24 cellular contexts compared by ENCODE assay signal in genomic region chr4:162239992-162240769, GRCh38.
DNase-seq lines count a peak whose midpoint lies in the region; ATAC-seq, FAIRE-seq and TF ChIP-seq lines count a peak whose summit lies in the region.
"Had no signal": no experiment of that assay in that cellular context is flagged by ENCODE, and none has a peak within 500 bp of the region (broad histone marks: within the 10 kb centered on the region; RNA-seq: fewer than 3 reads in every experiment).

No MANE protein-coding gene starts in this region.

- H3K79me2 ChIP-seq in HepG2 (ENCODE audit: insufficient read depth, low read length): no peaks in the 10 kb centered on the region

- 57% methylated on average over 5 of the region's 5 CpGs for WGBS in HepG2 (ENCODE audit: low lambda C conversion rate)
- 87% methylated on average over 5 of the region's 5 CpGs for WGBS in right lobe of liver (ENCODE audit: insufficient coverage, low coverage, low lambda C conversion rate, missing lambda C conversion rate)
- no CpG with 5 or more reads among the region's 5 CpGs for WGBS in IMR-90 (ENCODE audit: extremely low coverage in 2 of 2, insufficient read length in 1 of 2), 2 experiments

- H3K27ac ChIP-seq in HepG2 (ENCODE audit: extremely low read length, insufficient read depth, low read length): no peak overlapping the region
- no peak overlapping the region for H3K27ac ChIP-seq in right lobe of liver
- no peak overlapping the region for H3K27ac ChIP-seq in IMR-90 (ENCODE audit: insufficient read depth, low read length)
- H3K27ac ChIP-seq: 22Rv1, BLaER1 had no signal

- no TSS peak for BruUV-seq in HepG2 (replicated peaks; lab: Mats Ljungman, UMichigan)
- no TSS peak for BruUV-seq in IMR-90 (replicated peaks; lab: Mats Ljungman, UMichigan)

- TF ChIP-seq CTCF in HepG2 (CRISPR knock-in tag; IDR thresholded peaks at IDR 0.05): no peak
- TF ChIP-seq CTCF in right lobe of liver (IDR thresholded peaks at IDR 0.05): no peak
- TF ChIP-seq CTCF in IMR-90 (conservative IDR thresholded peaks at IDR 0.05; ENCODE audit: low read depth, low read length): no peak

- H3K14ac ChIP-seq in IMR-90 (replicated peaks; ENCODE audit: low read depth, low read length): no peak overlapping the region

- H2AK5ac ChIP-seq in IMR-90 (ENCODE audit: low read depth, low read length): no peak overlapping the region

- no peak for DNase-seq in HepG2 (ENCODE audit: low spot score)
- no peak for DNase-seq in right lobe of liver
- DNase-seq in IMR-90: no peak
- DNase-seq in NCI-H1092 (lab: John Stamatoyannopoulos, UW): no peak
- no peak for DNase-seq in nucleus accumbens (lab: John Stamatoyannopoulos, UW)
- DNase-seq: ACHN; BE2C; C1 segment of cervical spinal cord; CD4-positive, alpha-beta memory T cell; CD4-positive, CD25-positive, alpha-beta regulatory T cell; CD8-positive, alpha-beta memory T cell; COR-L47; DMS 273 treated with DMSO at 0.1 percent for 48 hours; DMS153; DMS53; DMS79; DND-41; EL; GDM1 had no signal

- in situ Hi-C loops in HepG2 (cut with HindIII; ENCODE audit: extremely low pct_ligation_motif_present, low pct_unique_long_range_greater_than_20kb) (no loop called here), IMR-90 (cut with MboI; ENCODE audit: low sequenced_read_pairs) (no loop called here)

- no peak overlapping the region for H2BK120ac ChIP-seq in IMR-90 (ENCODE audit: low read depth, low read length)

- no peak overlapping the region for H3K56ac ChIP-seq in IMR-90 (ENCODE audit: extremely low read depth, insufficient read depth, low read length)

- no peak for FAIRE-seq in HepG2 (lab: Jason Lieb, UNC)
- FAIRE-seq: GM12878, GM12892, GM18507 had no signal

- H3K4me3 ChIP-seq in HepG2 (replicated peaks in 1 of 3; ENCODE audit: insufficient read depth in 1 of 3, low read depth in 2 of 3, low read length in 3 of 3) (no peak overlapping the region), right lobe of liver (no peak overlapping the region), IMR-90 (ENCODE audit: insufficient read depth, low read depth, low read length) (no peak overlapping the region)
- H3K4me3 ChIP-seq: BLaER1, GM12878 had no signal

- no peaks in the 10 kb centered on the region for H3K79me1 ChIP-seq in IMR-90 (ENCODE audit: low read depth in 1 of 2, low read length in 2 of 2)

- H4K8ac ChIP-seq in IMR-90 (ENCODE audit: low read depth in 2 of 2, low read length in 2 of 2): no peak overlapping the region

- no peak overlapping the region for H4K91ac ChIP-seq in IMR-90 (ENCODE audit: insufficient read depth, low read depth, low read length)

- TF ChIP-seq POLR2A in HepG2 (IDR thresholded peaks at IDR 0.05; ENCODE audit: insufficient read depth in 1 of 2, low read depth in 2 of 2, low read length in 2 of 2) (no peak), right lobe of liver (IDR thresholded peaks at IDR 0.05) (no peak), IMR-90 (IDR thresholded peaks at IDR 0.05; ENCODE audit: low read depth, low read length) (no peak)

- intact Hi-C loops in HepG2 (cut with micrococcal nuclease; ENCODE audit: unreplicated experiment): no loop called here
- intact Hi-C loops in right lobe of liver (cut with DNase I): no loop called here
- intact Hi-C loops in IMR-90 (cut with micrococcal nuclease): no loop called here

- H4K20me1 ChIP-seq in HepG2 (ENCODE audit: insufficient read depth, low read length) (no peaks in the 10 kb centered on the region), IMR-90 (ENCODE audit: insufficient read depth, low read length) (no peaks in the 10 kb centered on the region)
- H4K20me1 ChIP-seq: BLaER1 had no signal

- no peak overlapping the region for H2BK20ac ChIP-seq in IMR-90 (ENCODE audit: low read depth, low read length)

- H2BK15ac ChIP-seq in IMR-90 (ENCODE audit: low read depth, low read length): no peak overlapping the region

- no peak overlapping the region for H4K5ac ChIP-seq in IMR-90 (ENCODE audit: low read depth, low read length)

- no peak for TF ChIP-seq RAD21 in HepG2 (CRISPR knock-in tag; IDR thresholded peaks at IDR 0.05)
- no peak for TF ChIP-seq RAD21 in IMR-90 (IDR thresholded peaks at IDR 0.05; ENCODE audit: low read length)

- H3K4me2 ChIP-seq in HepG2 (ENCODE audit: low read depth, low read length) (no peak overlapping the region), IMR-90 (ENCODE audit: low read depth, low read length) (no peak overlapping the region)
- H3K4me2 ChIP-seq: BLaER1 had no signal

- dilution Hi-C loops in IMR-90 (cut with HindIII; ENCODE audit: low sequenced_read_pairs, unreplicated experiment): no loop called here

- CTCF ChIA-PET in HepG2 (lab: Yijun Ruan, JAX; ENCODE audit: low intra/inter-chr PET ratio, low total read pairs) (no interaction called here), IMR-90 (lab: Yijun Ruan, JAX) (no interaction called here)

- POLR2A ChIA-PET in HepG2 (lab: Yijun Ruan, JAX): no interaction called here
- POLR2A ChIA-PET in IMR-90 (lab: Charles Lee; ENCODE audit: unreplicated experiment): no interaction called here

- TF ChIP-seq EP300 in HepG2 (IDR thresholded peaks at IDR 0.05; ENCODE audit: low read depth in 2 of 2, low read length in 2 of 2): no peak
- TF ChIP-seq EP300 in HepG2 (CRISPR knock-in tag; IDR thresholded peaks at IDR 0.05; ENCODE audit: borderline replicate concordance): no peak

- H2BK5ac ChIP-seq in IMR-90 (ENCODE audit: low read depth, low read length, poor library complexity, severe bottlenecking): no peak overlapping the region

- ATAC-seq in HepG2 (no peak), right lobe of liver (no peak), IMR-90 (ENCODE audit: low read depth) (no peak)
- ATAC-seq: GM12878 had no signal

- H3K36me3 ChIP-seq in HepG2 (replicated peaks in 1 of 2; ENCODE audit: control insufficient read depth in 1 of 2, insufficient read depth in 2 of 2, low read length in 2 of 2): no peaks in the 10 kb centered on the region
- H3K36me3 ChIP-seq in right lobe of liver: no peaks in the 10 kb centered on the region
- H3K36me3 ChIP-seq in IMR-90 (ENCODE audit: control insufficient read depth, insufficient read depth, low read length): no peaks in the 10 kb centered on the region
- H3K36me3 ChIP-seq: BE2C, BLaER1 had no signal

- H3K27me3 ChIP-seq in HepG2 (ENCODE audit: control insufficient read depth in 1 of 2, insufficient read depth in 2 of 2, low read length in 2 of 2) (no peaks in the 10 kb centered on the region), right lobe of liver (no peaks in the 10 kb centered on the region), IMR-90 (ENCODE audit: control insufficient read depth, insufficient read depth, low read length) (no peaks in the 10 kb centered on the region)
- H3K27me3 ChIP-seq: BE2C, BLaER1 had no signal

- no peak overlapping the region for H3K9ac ChIP-seq in HepG2 (ENCODE audit: insufficient read depth, low read depth, low read length)
- H3K9ac ChIP-seq in IMR-90 (ENCODE audit: low read depth, low read length): no peak overlapping the region
- H3K9ac ChIP-seq: BLaER1 had no signal

- no peaks in the 10 kb centered on the region for H3K9me3 ChIP-seq in HepG2 (ENCODE audit: low read length)
- no peaks in the 10 kb centered on the region for H3K9me3 ChIP-seq in right lobe of liver
- peaks cover 6% of the 10 kb centered on the region; the same call in 1 of the 2 replicates for H3K9me3 ChIP-seq in IMR-90 (ENCODE audit: control insufficient read depth, insufficient read depth, low read length)
- H3K9me3 ChIP-seq: BE2C, BLaER1 had no signal

- no peak overlapping the region for H2AFZ ChIP-seq in HepG2 (ENCODE audit: low read length)
- no peak overlapping the region for H2AFZ ChIP-seq in IMR-90 (replicated peaks; ENCODE audit: low read length, poor library complexity)

- H3K9me1 ChIP-seq in IMR-90 (ENCODE audit: insufficient read depth, low read length): no peaks in the 10 kb centered on the region

- no peak overlapping the region for H2AK9ac ChIP-seq in IMR-90 (replicated peaks; ENCODE audit: low read depth, low read length, poor library complexity)

- no peak overlapping the region for H3K18ac ChIP-seq in IMR-90 (ENCODE audit: low read depth, low read length)

- 0 out of 2 replicates have a peak, but pooled peaks cover 6% of the 10 kb centered on the region for H3K4me1 ChIP-seq in HepG2 (ENCODE audit: insufficient read depth, low read length)
- no peaks in the 10 kb centered on the region for H3K4me1 ChIP-seq in right lobe of liver
- H3K4me1 ChIP-seq in IMR-90 (ENCODE audit: control insufficient read depth, insufficient read depth, low read length): no peaks in the 10 kb centered on the region
- H3K4me1 ChIP-seq: BE2C, BLaER1 had no signal

- no peak overlapping the region for H3K4ac ChIP-seq in IMR-90 (ENCODE audit: low read depth, low read length)

- H3K23ac ChIP-seq in IMR-90 (ENCODE audit: low read depth, low read length): no peak overlapping the region

TF ChIP-seq in HepG2, 621 proteins besides CTCF, POLR2A, EP300 and RAD21:
- TF ChIP-seq POLR2AphosphoS5 (IDR thresholded peaks at IDR 0.05; ENCODE audit: low read depth, low read length): no peak
- peak; percentile 59; the same call in 1 of the 2 replicates for TF ChIP-seq MAFF (IDR thresholded peaks at IDR 0.05; ENCODE audit: low read depth, low read length)
- no peak for TF ChIP-seq ZMYM2 (CRISPR knock-in tag; IDR thresholded peaks at IDR 0.05)
- TF ChIP-seq MAFK (conservative IDR thresholded peaks at IDR 0.05 in 1 of 2, IDR thresholded peaks at IDR 0.05 in 1 of 2; ENCODE audit: low read length in 2 of 2): peak; percentile 54 to 73; a peak in 3 of 4 replicates
- TF ChIP-seq ZNF83 (CRISPR knock-in tag; IDR thresholded peaks at IDR 0.05; ENCODE audit: borderline replicate concordance): no peak

TF ChIP-seq in IMR-90, 13 proteins besides CTCF, POLR2A, EP300 and RAD21:
- TF ChIP-seq RFX5 (IDR thresholded peaks at IDR 0.05; ENCODE audit: low read depth, low read length) (no peak), MAFK (IDR thresholded peaks at IDR 0.05; ENCODE audit: low read depth, low read length) (peak; percentile 55)
